20 cellular contexts compared by ENCODE assay signal in genomic region chr1:2966435-2966834, GRCh38. TPM values are rescaled to one million over a fixed set of nuclear protein-coding genes. Genes with fewer than 3 reads are reported as not detected.
DNase-seq lines count a peak whose midpoint lies in the region; ATAC-seq and TF ChIP-seq lines count a peak whose summit lies in the region.
"Had no signal": no experiment of that assay in that cellular context is flagged by ENCODE, and none has a peak within 500 bp of the region (broad histone marks: within the 10 kb centered on the region; RNA-seq: fewer than 3 reads in every experiment).

No MANE protein-coding gene starts in this region.

- H3K4me1 Mint-ChIP-seq in nephron = peaks cover 13% of the 10 kb centered on the region
- H3K4me1 Mint-ChIP-seq: GM23338 had no signal

- 55 to 57% methylated on average over 8 to 12 of the region's 12 CpGs for WGBS in body of pancreas, 2 donors
- 84 to 94% (median 86%) methylated on average over 11 to 12 of the region's 12 CpGs for WGBS in spleen, 5 donors

- H3K4me3 ChIP-seq in body of pancreas (no peak overlapping the region), spleen (no peak overlapping the region)
- H3K4me3 ChIP-seq: GM23338 had no signal

- H3K27me3 ChIP-seq in body of pancreas = no peaks in the 10 kb centered on the region
- peaks cover 0 to 54% (median 0%) of the 10 kb centered on the region in 7 donors for H3K27me3 ChIP-seq in spleen (replicated peaks in 1 of 7)

- H3K27ac Mint-ChIP-seq in nephron = peak overlapping the region in 2 of 3 experiments; percentile 54 to 58
- H3K27ac Mint-ChIP-seq: GM23338 had no signal

- peaks cover 7% of the 10 kb centered on the region for H3K9me3 Mint-ChIP-seq in nephron

- H3K4me1 ChIP-seq in body of pancreas (peaks cover 36% of the 10 kb centered on the region), spleen (no peaks in the 10 kb centered on the region)

- intact Hi-C loops in body of pancreas (cut with DNase I) (no loop called here), spleen (cut with DNase I; ENCODE audit: low total_unique reads) (no loop called here)

- H3K9me3 ChIP-seq in body of pancreas (no peaks in the 10 kb centered on the region), spleen (no peaks in the 10 kb centered on the region)

- no peaks in the 10 kb centered on the region for H3K36me3 Mint-ChIP-seq in nephron (ENCODE audit: low read depth)

- H3K36me3 ChIP-seq in body of pancreas (replicated peaks in 1 of 2; ENCODE audit: insufficient read depth in 1 of 2, low read depth in 2 of 2) (no peaks in the 10 kb centered on the region), spleen (no peaks in the 10 kb centered on the region)

- DNase-seq in body of pancreas (peak in 2 of 4 donors; percentile 29 to 35), spleen (peak; percentile 58), NCI-H1092 treated with DMSO at 0.1 percent for 48 hours (lab: John Stamatoyannopoulos, UW) (no peak)
- DNase-seq: ACHN, AML-193, HCEC 1CT, MM.1S, NCI-H1092, NCI-H146, NCI-H2081, NCI-H2171 treated with DMSO at 0.1 percent for 48 hours, NCI-H446 had no signal

- TF ChIP-seq CTCF in body of pancreas (IDR thresholded peaks at IDR 0.05) (no peak), nephron (IDR thresholded peaks at IDR 0.05; ENCODE audit: unreplicated experiment in 3 of 3) (no peak), spleen (IDR thresholded peaks at IDR 0.05 in 8 of 11, conservative IDR thresholded peaks at IDR 0.05 in 3 of 11) (no peak)

- ATAC-seq in body of pancreas = peak; percentile 1
- ATAC-seq in GM21390 (IDR thresholded peaks at IDR 0.05; ENCODE audit: unreplicated experiment) = no peak
- no peak for ATAC-seq in HG02840 (IDR thresholded peaks at IDR 0.05; ENCODE audit: low FRiP score, unreplicated experiment)
- ATAC-seq: GM23338, Panc1 had no signal

- H3K27me3 Mint-ChIP-seq in nephron (ENCODE audit: low read depth) = peaks cover 33% of the 10 kb centered on the region

- TF ChIP-seq POLR2A in body of pancreas (IDR thresholded peaks at IDR 0.05) (no peak), spleen (IDR thresholded peaks at IDR 0.05) (no peak)

- H3K4me3 Mint-ChIP-seq in nephron = no peak overlapping the region
- H3K4me3 Mint-ChIP-seq: GM23338 had no signal

- H3K27ac ChIP-seq in angular gyrus (ENCODE audit: low read depth, low read length) (peak overlapping the region; percentile 99), body of pancreas (peak overlapping the region in 3 of 4 donors; percentile 75 to 81 (median 79)), spleen (no peak overlapping the region)
- H3K27ac ChIP-seq: C4-2B had no signal

RNA-seq across cellular contexts. Expression of gene ACTRT2, which starts 54.8 kb away (rescaled TPM):
- total RNA-seq in body of pancreas (not detected), spleen (not detected)
- polyA plus RNA-seq in spleen = not detected
- total RNA-seq: GM23338, LHCN-M2 had no signal
- polyA plus RNA-seq: GM23338 had no signal

Comparison
In these comparisons a context has a peak if more than half of its experiments do, and no peak if none do; other contexts are left out.
1. H3K27ac ChIP-seq: peak in angular gyrus (single experiment) and body of pancreas (3 of 4); none in spleen (0 of 8).